Comparison of ENCODE assay signal across 9 cellular contexts in the genomic region with DNA sequence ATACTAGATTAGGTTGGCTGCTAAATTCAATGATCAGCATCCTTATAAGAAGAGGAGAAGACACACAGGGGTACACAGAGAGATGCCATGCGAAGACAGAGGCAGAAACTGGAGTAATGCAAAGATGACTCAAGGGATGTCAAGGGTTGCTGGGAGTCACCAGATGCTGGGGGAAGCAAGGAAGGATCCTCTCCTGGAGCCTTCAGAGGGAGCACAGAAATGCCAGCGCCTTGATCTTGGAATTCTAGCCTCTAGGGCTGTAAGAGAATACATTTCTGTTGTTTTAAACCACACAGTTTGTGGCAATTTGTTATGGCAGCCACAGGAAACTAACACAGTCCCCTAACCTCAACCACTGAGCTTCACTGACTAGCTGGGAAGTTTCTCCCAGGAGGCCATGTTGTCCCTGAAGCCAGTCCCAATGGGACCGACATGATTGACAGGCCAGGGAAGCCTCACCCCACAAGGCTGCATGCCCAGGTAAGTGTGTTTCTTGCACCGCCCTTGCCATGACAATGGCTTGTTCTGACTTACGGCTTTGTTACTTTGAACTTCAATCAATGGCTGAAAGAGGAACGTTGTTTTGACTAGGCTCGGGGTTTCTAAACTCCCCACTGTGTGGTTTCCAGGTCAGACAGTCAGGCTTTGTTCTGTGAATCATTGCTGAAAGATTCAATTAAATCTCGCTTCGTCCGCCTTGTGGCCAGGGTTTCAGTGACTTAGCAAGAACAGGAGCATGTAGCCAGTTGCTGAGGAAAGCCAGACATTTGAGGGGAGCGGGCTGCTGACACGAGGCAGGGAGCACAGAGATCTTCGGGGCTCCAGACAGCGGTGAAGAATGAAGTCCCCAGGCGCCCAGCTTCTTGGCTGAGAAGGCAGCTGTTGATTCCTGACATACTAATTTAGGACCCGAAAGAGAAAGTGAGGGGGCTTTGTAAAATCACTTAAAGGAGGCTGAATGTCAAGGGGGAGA.
DNase-seq lines count a peak whose midpoint lies in the region; ATAC-seq and TF ChIP-seq lines count a peak whose summit lies in the region.
"Had no signal": no experiment of that assay in that cellular context is flagged by ENCODE, and none has a peak within 500 bp of the region (broad histone marks: within the 10 kb centered on the region; RNA-seq: fewer than 3 reads in every experiment).

No MANE protein-coding gene starts in this region.

- POLR2A ChIA-PET in activated CD8-positive, alpha-beta T cell treated with anti-CD3 and anti-CD28 coated beads for 36 hours (lab: Charles Lee), result interaction anchor here (0.6 to 11.7 kb wide), 16 partner anchors 11 to 109 kb away, joined by 3 to 183 read pairs (median 6); a partner anchor contains a TSS

- H3K4me3 Mint-ChIP-seq in activated CD8-positive, alpha-beta T cell treated with anti-CD3 and anti-CD28 coated beads for 36 hours, result peak overlapping the region; percentile 72
- H3K4me3 Mint-ChIP-seq in endothelial cell (ENCODE audit: unreplicated experiment), result no peak overlapping the region

- intact Hi-C loops in cardiac septum (cut with DNase I), result loop anchor here (10.0 kb wide), 1 partner anchor 218 kb away; no protein-coding TSS in a partner anchor
- intact Hi-C loops in activated CD8-positive, alpha-beta T cell treated with anti-CD3 and anti-CD28 coated beads for 36 hours (cut with micrococcal nuclease), result loop anchor here (5.0 kb wide), 3 partner anchors 40 to 110 kb away; no protein-coding TSS in a partner anchor

- H3K27ac ChIP-seq in cardiac muscle cell (no peak overlapping the region), foreskin keratinocyte (no peak overlapping the region)

- DNase-seq in cardiac muscle cell (ENCODE audit: low read depth in 1 of 2, low spot score in 1 of 2) (peak in 1 of 2 donors; percentile 76), cardiac septum (ENCODE audit: low spot score) (no peak), foreskin keratinocyte (peak; percentile 37 to 58), SIG-M5 (lab: John Stamatoyannopoulos, UW) (no peak), endothelial cell (ENCODE audit: low spot score) (no peak)
- peak; percentile 94 for DNase-seq in activated CD8-positive, alpha-beta T cell treated with anti-CD3 and anti-CD28 coated beads for 36 hours
- peak; percentile 48 to 72 for DNase-seq in stimulated activated CD4-positive, alpha-beta T cell treated with anti-CD3 and anti-CD28 coated beads, Interleukin-4, amount 100 ng/mL, for 4 hours
- DNase-seq: heart left ventricle had no signal

- peak; percentile 41 for ATAC-seq in HG03469 (IDR thresholded peaks at IDR 0.05; ENCODE audit: unreplicated experiment)
- ATAC-seq in activated CD8-positive, alpha-beta T cell treated with anti-CD3 and anti-CD28 coated beads for 36 hours, result peak; percentile 46
- no peak for ATAC-seq in foreskin keratinocyte

- H3K27me3 ChIP-seq in cardiac muscle cell (peaks cover 48% of the 10 kb centered on the region), foreskin keratinocyte (no peaks in the 10 kb centered on the region)

- H3K4me1 ChIP-seq in cardiac muscle cell (ENCODE audit: low read depth), result no peaks in the 10 kb centered on the region
- peaks cover 18% of the 10 kb centered on the region for H3K4me1 ChIP-seq in foreskin keratinocyte

- no peaks in the 10 kb centered on the region for H3K27me3 Mint-ChIP-seq in activated CD8-positive, alpha-beta T cell treated with anti-CD3 and anti-CD28 coated beads for 36 hours
- H3K27me3 Mint-ChIP-seq in endothelial cell (ENCODE audit: unreplicated experiment), result peaks cover 13% of the 10 kb centered on the region

- no peak overlapping the region for H3K4me3 ChIP-seq in cardiac muscle cell
- H3K4me3 ChIP-seq: heart left ventricle had no signal

- TF ChIP-seq CTCF in cardiac muscle cell (IDR thresholded peaks at IDR 0.05; ENCODE audit: low read depth, low read length), result peak; percentile 18
- no peak for TF ChIP-seq CTCF in activated CD8-positive, alpha-beta T cell treated with anti-CD3 and anti-CD28 coated beads for 36 hours (IDR thresholded peaks at IDR 0.05)
- no peak for TF ChIP-seq CTCF in foreskin keratinocyte (conservative IDR thresholded peaks at IDR 0.05)
- no peak for TF ChIP-seq CTCF in endothelial cell (IDR thresholded peaks at IDR 0.05; ENCODE audit: unreplicated experiment)

- H3K4me1 Mint-ChIP-seq in activated CD8-positive, alpha-beta T cell treated with anti-CD3 and anti-CD28 coated beads for 36 hours (ENCODE audit: low read depth), result peaks cover 91% of the 10 kb centered on the region
- peaks cover 4% of the 10 kb centered on the region for H3K4me1 Mint-ChIP-seq in endothelial cell (ENCODE audit: unreplicated experiment)

- CTCF ChIA-PET in activated CD8-positive, alpha-beta T cell treated with anti-CD3 and anti-CD28 coated beads for 36 hours (lab: Charles Lee), result interaction anchor here (1.2 to 6.5 kb wide), 7 partner anchors 12 to 97 kb away, joined by 3 to 56 read pairs (median 6); no protein-coding TSS in a partner anchor

- no peaks in the 10 kb centered on the region for H3K9me3 ChIP-seq in cardiac muscle cell (ENCODE audit: low read depth)
- H3K9me3 ChIP-seq: heart left ventricle had no signal

- peak overlapping the region; percentile 92 for H3K27ac Mint-ChIP-seq in activated CD8-positive, alpha-beta T cell treated with anti-CD3 and anti-CD28 coated beads for 36 hours
- H3K27ac Mint-ChIP-seq in endothelial cell (ENCODE audit: unreplicated experiment), result no peak overlapping the region

- H3K9me3 Mint-ChIP-seq in activated CD8-positive, alpha-beta T cell treated with anti-CD3 and anti-CD28 coated beads for 36 hours, result no peaks in the 10 kb centered on the region
- H3K9me3 Mint-ChIP-seq in endothelial cell (ENCODE audit: unreplicated experiment), result no peaks in the 10 kb centered on the region

- H3K36me3 ChIP-seq in cardiac muscle cell, result no peaks in the 10 kb centered on the region
- H3K36me3 ChIP-seq: heart left ventricle had no signal

- no peaks in the 10 kb centered on the region for H3K36me3 Mint-ChIP-seq in activated CD8-positive, alpha-beta T cell treated with anti-CD3 and anti-CD28 coated beads for 36 hours (ENCODE audit: low read depth)
- no peaks in the 10 kb centered on the region for H3K36me3 Mint-ChIP-seq in endothelial cell (ENCODE audit: low read depth, unreplicated experiment)

Comparison
In these comparisons a context has a peak if more than half of its experiments do, and no peak if none do; other contexts are left out.
1. DNase-seq: peak in activated CD8-positive, alpha-beta T cell treated with anti-CD3 and anti-CD28 coated beads for 36 hours (single experiment), foreskin keratinocyte (2 of 2) and stimulated activated CD4-positive, alpha-beta T cell treated with anti-CD3 and anti-CD28 coated beads, Interleukin-4, amount 100 ng/mL, for 4 hours (2 of 2); none in cardiac septum (single experiment), SIG-M5 (single experiment) and endothelial cell (single experiment).